Comparison of ENCODE assay signal across 8 cellular contexts in genomic region chr2:41414486-41415230, GRCh38.
DNase-seq lines count a peak whose midpoint lies in the region; ATAC-seq and TF ChIP-seq lines count a peak whose summit lies in the region.

No MANE protein-coding gene starts in this region.

- H3K36me3 ChIP-seq in psoas muscle (ENCODE audit: insufficient read depth in 1 of 2, low read depth in 1 of 2) = no peaks in the 10 kb centered on the region

- no peaks in the 10 kb centered on the region for H3K9me3 ChIP-seq in psoas muscle

- peak; percentile 84 for ATAC-seq in GM18517 (IDR thresholded peaks at IDR 0.05; ENCODE audit: unreplicated experiment)
- ATAC-seq in HG03378 (IDR thresholded peaks at IDR 0.05; ENCODE audit: unreplicated experiment) = peak; percentile 80
- ATAC-seq in psoas muscle = no peak
- no peak for ATAC-seq in activated naive CD8-positive, alpha-beta T cell treated with anti-CD3 and anti-CD28 coated beads, Interleukin-2, amount 50 U/mL, for 24 hours

- H3K27me3 Mint-ChIP-seq in activated naive CD8-positive, alpha-beta T cell treated with anti-CD3 and anti-CD28 coated beads, Interleukin-2, amount 50 U/mL, for 24 hours = no peaks in the 10 kb centered on the region

- DNase-seq in COLO668 (lab: John Stamatoyannopoulos, UW; ENCODE audit: unreplicated experiment) (peak; percentile 2), NOMO-1 treated with DMSO at 0.1 percent for 48 hours (lab: John Stamatoyannopoulos, UW; ENCODE audit: unreplicated experiment) (peak; percentile 58), epithelial cell of proximal tubule (ENCODE audit: low read depth) (peak; percentile 12), psoas muscle (no peak)
- DNase-seq in activated naive CD8-positive, alpha-beta T cell treated with anti-CD3 and anti-CD28 coated beads, Interleukin-2, amount 50 U/mL, for 24 hours = no peak
- no peak for DNase-seq in stimulated activated CD4-positive, alpha-beta T cell treated with anti-CD3 and anti-CD28 coated beads, Interleukin-4, amount 100 ng/mL, for 4 hours

- H3K27me3 ChIP-seq in psoas muscle (ENCODE audit: insufficient read depth in 3 of 3, low read length in 2 of 3) = no peaks in the 10 kb centered on the region

- intact Hi-C loops in psoas muscle (cut with DNase I) = loop anchor here in 1 of 2 donors (5.0 kb wide), 1 partner anchor 368 kb away; no protein-coding TSS in a partner anchor

- no peak overlapping the region for H3K27ac ChIP-seq in psoas muscle

- H3K4me1 ChIP-seq in psoas muscle = no peaks in the 10 kb centered on the region

- H3K4me3 ChIP-seq in epithelial cell of proximal tubule (ENCODE audit: low read depth, low read length) (no peak overlapping the region), psoas muscle (no peak overlapping the region)

- H3K27ac Mint-ChIP-seq in activated naive CD8-positive, alpha-beta T cell treated with anti-CD3 and anti-CD28 coated beads, Interleukin-2, amount 50 U/mL, for 24 hours = no peak overlapping the region

- H3K4me3 Mint-ChIP-seq in activated naive CD8-positive, alpha-beta T cell treated with anti-CD3 and anti-CD28 coated beads, Interleukin-2, amount 50 U/mL, for 24 hours = no peak overlapping the region

- no peaks in the 10 kb centered on the region for H3K4me1 Mint-ChIP-seq in activated naive CD8-positive, alpha-beta T cell treated with anti-CD3 and anti-CD28 coated beads, Interleukin-2, amount 50 U/mL, for 24 hours

- TF ChIP-seq CTCF in epithelial cell of proximal tubule (conservative IDR thresholded peaks at IDR 0.05; ENCODE audit: low read depth, low read length) = peak; percentile 77
- TF ChIP-seq CTCF in psoas muscle (IDR thresholded peaks at IDR 0.05) = peak; percentile 20

- no peaks in the 10 kb centered on the region for H3K9me3 Mint-ChIP-seq in activated naive CD8-positive, alpha-beta T cell treated with anti-CD3 and anti-CD28 coated beads, Interleukin-2, amount 50 U/mL, for 24 hours

- 48 to 61% (median 60%) methylated on average over 5 of the region's 5 CpGs for WGBS in psoas muscle, 3 donors

- no peaks in the 10 kb centered on the region for H3K36me3 Mint-ChIP-seq in activated naive CD8-positive, alpha-beta T cell treated with anti-CD3 and anti-CD28 coated beads, Interleukin-2, amount 50 U/mL, for 24 hours (ENCODE audit: low read depth)

Comparison
In these comparisons a context has a peak if more than half of its experiments do, and no peak if none do; other contexts are left out.
1. DNase-seq: peak in COLO668 (single experiment), NOMO-1 treated with DMSO at 0.1 percent for 48 hours (single experiment) and epithelial cell of proximal tubule (single experiment); none in psoas muscle (0 of 2), activated naive CD8-positive, alpha-beta T cell treated with anti-CD3 and anti-CD28 coated beads, Interleukin-2, amount 50 U/mL, for 24 hours (single experiment) and stimulated activated CD4-positive, alpha-beta T cell treated with anti-CD3 and anti-CD28 coated beads, Interleukin-4, amount 100 ng/mL, for 4 hours (0 of 2).
2. ATAC-seq: peak in GM18517 (single experiment) and HG03378 (single experiment); none in psoas muscle (0 of 4) and activated naive CD8-positive, alpha-beta T cell treated with anti-CD3 and anti-CD28 coated beads, Interleukin-2, amount 50 U/mL, for 24 hours (single experiment).